ENCODE assay signal across 22 cellular contexts in genomic region chr10:74500026-74500704, GRCh38.
DNase-seq lines count a peak whose midpoint lies in the region; ATAC-seq and TF ChIP-seq lines count a peak whose summit lies in the region.
"Had no signal": no experiment of that assay in that cellular context is flagged by ENCODE, and none has a peak within 500 bp of the region (broad histone marks: within the 10 kb centered on the region; RNA-seq: fewer than 3 reads in every experiment).

No MANE protein-coding gene starts in this region.

- H3K4me3 Mint-ChIP-seq in activated naive CD4-positive, alpha-beta T cell treated with anti-CD3 and anti-CD28 coated beads for 36 hours, result no peak overlapping the region
- no peak overlapping the region for H3K4me3 Mint-ChIP-seq in activated naive CD4-positive, alpha-beta T cell treated with anti-CD3 and anti-CD28 coated beads, Interleukin-2, amount 10 ng/mL, durations not matched to agents 7 days and 5 days
- no peak overlapping the region for H3K4me3 Mint-ChIP-seq in brain
- H3K4me3 Mint-ChIP-seq in stimulated activated naive B cell treated with anti-CD40 and anti-IgM and Interleukin-4, amounts not matched to agents 10 μg/mL and 1 μg/mL and 100 μg/mL, for 72 hours, result no peak overlapping the region
- H3K4me3 Mint-ChIP-seq: CD4-positive, CD25-positive, alpha-beta regulatory T cell had no signal

- intact Hi-C loops in activated naive CD4-positive, alpha-beta T cell treated with anti-CD3 and anti-CD28 coated beads for 36 hours (cut with micrococcal nuclease), result loop anchor here (1.0 to 5.0 kb wide), 5 partner anchors 85 to 542 kb away; partner anchors contain the start of gene KAT6B
- intact Hi-C loops in Right ventricle myocardium superior (cut with DNase I), result no loop called here

- H3K4me1 ChIP-seq in SJSA1 (replicated peaks), result peaks cover 46% of the 10 kb centered on the region

- H3K4me3 ChIP-seq in SJSA1, result no peak overlapping the region
- H3K4me3 ChIP-seq: adrenal gland, right atrium auricular region, SJCRH30, tibial nerve had no signal

- H3K36me3 Mint-ChIP-seq in activated naive CD4-positive, alpha-beta T cell treated with anti-CD3 and anti-CD28 coated beads for 36 hours (ENCODE audit: low read depth), result peaks cover 38% of the 10 kb centered on the region
- peaks cover 20% of the 10 kb centered on the region for H3K36me3 Mint-ChIP-seq in activated naive CD4-positive, alpha-beta T cell treated with anti-CD3 and anti-CD28 coated beads, Interleukin-2, amount 10 ng/mL, durations not matched to agents 7 days and 5 days
- peaks cover 40% of the 10 kb centered on the region for H3K36me3 Mint-ChIP-seq in brain
- peaks cover 56 to 72% of the 10 kb centered on the region in 2 donors for H3K36me3 Mint-ChIP-seq in stimulated activated naive B cell treated with anti-CD40 and anti-IgM and Interleukin-4, amounts not matched to agents 10 μg/mL and 1 μg/mL and 100 μg/mL, for 72 hours

- no peaks in the 10 kb centered on the region for H3K27me3 ChIP-seq in SJSA1 (replicated peaks)
- H3K27me3 ChIP-seq: adrenal gland, foreskin keratinocyte, right atrium auricular region, SJCRH30, tibial nerve had no signal

- H3K27ac Mint-ChIP-seq in activated naive CD4-positive, alpha-beta T cell treated with anti-CD3 and anti-CD28 coated beads for 36 hours, result peak overlapping the region; percentile 72
- no peak overlapping the region for H3K27ac Mint-ChIP-seq in activated naive CD4-positive, alpha-beta T cell treated with anti-CD3 and anti-CD28 coated beads, Interleukin-2, amount 10 ng/mL, durations not matched to agents 7 days and 5 days
- H3K27ac Mint-ChIP-seq in brain, result peak overlapping the region in 3 of 5 experiments; percentile 1 to 34 (median 6)
- peak overlapping the region; percentile 77 for H3K27ac Mint-ChIP-seq in stimulated activated naive B cell treated with anti-CD40 and anti-IgM and Interleukin-4, amounts not matched to agents 10 μg/mL and 1 μg/mL and 100 μg/mL, for 72 hours
- H3K27ac Mint-ChIP-seq: CD4-positive, CD25-positive, alpha-beta regulatory T cell had no signal

- H3K9me3 Mint-ChIP-seq in activated naive CD4-positive, alpha-beta T cell treated with anti-CD3 and anti-CD28 coated beads for 36 hours, result peaks cover 20% of the 10 kb centered on the region
- H3K9me3 Mint-ChIP-seq in activated naive CD4-positive, alpha-beta T cell treated with anti-CD3 and anti-CD28 coated beads, Interleukin-2, amount 10 ng/mL, durations not matched to agents 7 days and 5 days, result peaks cover 10% of the 10 kb centered on the region
- H3K9me3 Mint-ChIP-seq in brain, result peaks cover 3 to 9% (median 7%) of the 10 kb centered on the region in 5 experiments
- H3K9me3 Mint-ChIP-seq in stimulated activated naive B cell treated with anti-CD40 and anti-IgM and Interleukin-4, amounts not matched to agents 10 μg/mL and 1 μg/mL and 100 μg/mL, for 72 hours, result peaks cover 21 to 24% of the 10 kb centered on the region in 2 donors

- peak; percentile 26 for DNase-seq in activated naive CD4-positive, alpha-beta T cell treated with anti-CD3 and anti-CD28 coated beads for 36 hours
- DNase-seq in activated naive CD4-positive, alpha-beta T cell treated with anti-CD3 and anti-CD28 coated beads, Interleukin-2, amount 10 ng/mL, durations not matched to agents 7 days and 5 days, result no peak
- no peak for DNase-seq in SJSA1 (ENCODE audit: low read depth in 1 of 2, low spot score in 2 of 2)
- no peak for DNase-seq in stimulated activated naive B cell treated with anti-CD40 and anti-IgM and Interleukin-4, amounts not matched to agents 10 μg/mL and 1 μg/mL and 100 μg/mL, for 72 hours
- no peak for DNase-seq in hypothalamus (lab: John Stamatoyannopoulos, UW)
- no peak for DNase-seq in ecto neural progenitor cell (ENCODE audit: low spot score)
- no peak for DNase-seq in Right ventricle myocardium superior
- DNase-seq: adrenal gland; CD4-positive, CD25-positive, alpha-beta regulatory T cell; DMS 273 treated with DMSO at 0.1 percent for 48 hours; foreskin keratinocyte; NCI-H1105; NCI-H2107; NK-92 treated with Interleukin-12 subunit alpha and Interleukin-12 subunit beta, amount 100 ng/mL, for 24 hours; occipital lobe; SJCRH30; stimulated activated naive CD4-positive, alpha-beta T cell; T-helper 9 cell had no signal

- no peak for TF ChIP-seq CTCF in brain (conservative IDR thresholded peaks at IDR 0.05)

- CTCF ChIA-PET in activated naive CD4-positive, alpha-beta T cell treated with anti-CD3 and anti-CD28 coated beads for 36 hours (lab: Charles Lee), result interaction anchor here (0.6 to 0.7 kb wide), 3 partner anchors 38 to 654 kb away, joined by 3 to 7 read pairs (median 4); no protein-coding TSS in a partner anchor
- CTCF ChIA-PET in activated naive CD4-positive, alpha-beta T cell treated with anti-CD3 and anti-CD28 coated beads, Interleukin-2, amount 10 ng/mL, durations not matched to agents 7 days and 5 days (lab: Charles Lee), result interaction anchor here (0.6 kb wide), 1 partner anchor 238 kb away, joined by 3 read pairs; no protein-coding TSS in a partner anchor

- ATAC-seq in stimulated activated naive B cell treated with anti-CD40 and anti-IgM and Interleukin-4, amounts not matched to agents 10 μg/mL and 1 μg/mL and 100 μg/mL, for 72 hours (replicated peaks), result peak in 1 of 2 donors; percentile 73
- no peak for ATAC-seq in Right ventricle myocardium superior (ENCODE audit: poor library complexity)
- ATAC-seq: foreskin keratinocyte, Panc1 had no signal

- peaks cover 50% of the 10 kb centered on the region for H3K4me1 Mint-ChIP-seq in activated naive CD4-positive, alpha-beta T cell treated with anti-CD3 and anti-CD28 coated beads for 36 hours (ENCODE audit: low read depth)
- H3K4me1 Mint-ChIP-seq in activated naive CD4-positive, alpha-beta T cell treated with anti-CD3 and anti-CD28 coated beads, Interleukin-2, amount 10 ng/mL, durations not matched to agents 7 days and 5 days, result peaks cover 15% of the 10 kb centered on the region
- H3K4me1 Mint-ChIP-seq in brain, result peaks cover 26% of the 10 kb centered on the region
- peaks cover 19 to 30% of the 10 kb centered on the region in 2 donors for H3K4me1 Mint-ChIP-seq in stimulated activated naive B cell treated with anti-CD40 and anti-IgM and Interleukin-4, amounts not matched to agents 10 μg/mL and 1 μg/mL and 100 μg/mL, for 72 hours

- H3K9me3 ChIP-seq in SJSA1 (replicated peaks), result no peaks in the 10 kb centered on the region
- H3K9me3 ChIP-seq: adrenal gland, right atrium auricular region, SJCRH30, tibial nerve had no signal

- H3K36me3 ChIP-seq in SJSA1, result no peaks in the 10 kb centered on the region
- H3K36me3 ChIP-seq: adrenal gland, right atrium auricular region, SJCRH30, tibial nerve had no signal

- peak overlapping the region; percentile 69 for H3K27ac ChIP-seq in SJSA1
- H3K27ac ChIP-seq: adrenal gland, foreskin keratinocyte, right atrium auricular region, SJCRH30 had no signal

- no peaks in the 10 kb centered on the region for H3K27me3 Mint-ChIP-seq in activated naive CD4-positive, alpha-beta T cell treated with anti-CD3 and anti-CD28 coated beads for 36 hours (ENCODE audit: low read depth)
- no peaks in the 10 kb centered on the region for H3K27me3 Mint-ChIP-seq in activated naive CD4-positive, alpha-beta T cell treated with anti-CD3 and anti-CD28 coated beads, Interleukin-2, amount 10 ng/mL, durations not matched to agents 7 days and 5 days
- H3K27me3 Mint-ChIP-seq in brain, result no peaks in the 10 kb centered on the region
- no peaks in the 10 kb centered on the region for H3K27me3 Mint-ChIP-seq in stimulated activated naive B cell treated with anti-CD40 and anti-IgM and Interleukin-4, amounts not matched to agents 10 μg/mL and 1 μg/mL and 100 μg/mL, for 72 hours
- H3K27me3 Mint-ChIP-seq: CD4-positive, CD25-positive, alpha-beta regulatory T cell had no signal
